Comparison of ENCODE assay signal across 12 cellular contexts in the genomic region with DNA sequence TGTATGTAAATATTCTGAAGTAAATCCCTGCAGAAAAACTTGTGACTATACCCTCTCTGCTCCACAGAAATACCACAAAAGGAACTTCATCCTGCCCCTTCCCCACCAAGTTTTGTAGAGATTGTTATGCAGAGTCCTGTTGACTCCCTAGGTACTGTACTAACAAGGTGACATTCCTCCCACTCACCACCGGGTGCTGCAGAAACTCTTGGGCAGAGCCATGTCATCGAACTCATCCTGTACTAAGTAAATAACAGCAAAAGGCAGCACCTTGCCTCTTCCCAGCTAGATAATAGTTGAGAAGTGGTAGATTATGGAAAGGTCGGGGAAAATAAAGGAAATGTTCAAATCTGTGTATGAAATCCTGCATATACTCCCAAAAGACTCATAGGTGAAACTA.
A peak's percentile ranks its signal among the peaks of the same experiment; 100 is the strongest.
DNase-seq lines count a peak whose midpoint lies in the region; ATAC-seq and TF ChIP-seq lines count a peak whose summit lies in the region.
"Had no signal": no experiment of that assay in that cellular context is flagged by ENCODE, and none has a peak within 500 bp of the region (broad histone marks: within the 10 kb centered on the region; RNA-seq: fewer than 3 reads in every experiment).

No MANE protein-coding gene starts in this region.

- ATAC-seq in GM21515 (IDR thresholded peaks at IDR 0.05; ENCODE audit: unreplicated experiment) = peak; percentile 67
- no peak for ATAC-seq in activated T-helper 17 cell treated with anti-CD3 and anti-CD28 coated beads, Interleukin-2, amount 50 U/mL, for 72 hours (replicated peaks)
- no peak for ATAC-seq in HG03439 (IDR thresholded peaks at IDR 0.05; ENCODE audit: unreplicated experiment)
- ATAC-seq in GM21360 (IDR thresholded peaks at IDR 0.05; ENCODE audit: unreplicated experiment) = no peak

- H3F3A ChIP-seq in Loucy (ENCODE audit: low read depth) = no peaks in the 10 kb centered on the region

- no peaks in the 10 kb centered on the region for H3K9me3 ChIP-seq in Loucy (ENCODE audit: insufficient read depth, low read depth, low read length)
- H3K9me3 ChIP-seq: transverse colon had no signal

- H3K4me3 ChIP-seq in Loucy (ENCODE audit: low read length, poor library complexity, severe bottlenecking) (no peak overlapping the region), choroid plexus epithelial cell (ENCODE audit: low read depth, low read length) (no peak overlapping the region)
- H3K4me3 ChIP-seq: transverse colon had no signal

- TF ChIP-seq CTCF in 22Rv1 (IDR thresholded peaks at IDR 0.05) (peak; percentile 44), Loucy (conservative IDR thresholded peaks at IDR 0.05; ENCODE audit: low read length) (peak; percentile 46), choroid plexus epithelial cell (conservative IDR thresholded peaks at IDR 0.05; ENCODE audit: low read depth, low read length) (no peak)

- H3K36me3 Mint-ChIP-seq in activated T-helper 17 cell treated with anti-CD3 and anti-CD28 coated beads, Interleukin-2, amount 50 U/mL, for 72 hours (ENCODE audit: low read depth) = no peaks in the 10 kb centered on the region

- H3K27me3 Mint-ChIP-seq in activated T-helper 17 cell treated with anti-CD3 and anti-CD28 coated beads, Interleukin-2, amount 50 U/mL, for 72 hours = no peaks in the 10 kb centered on the region
- H3K27me3 Mint-ChIP-seq: activated B cell treated with CpG ODN at 0.5 μM for 24 hours had no signal

- H3K27me3 ChIP-seq in Loucy (ENCODE audit: insufficient read depth, low read length, poor library complexity, severe bottlenecking) = no peaks in the 10 kb centered on the region
- H3K27me3 ChIP-seq: transverse colon had no signal

- no peaks in the 10 kb centered on the region for H4K20me1 ChIP-seq in Loucy (ENCODE audit: insufficient read depth, low read length, poor library complexity, severe bottlenecking)

- no peaks in the 10 kb centered on the region for H3K36me3 ChIP-seq in Loucy (ENCODE audit: insufficient read depth, low read length)
- H3K36me3 ChIP-seq: transverse colon had no signal

- H3K9me2 ChIP-seq in Loucy (replicated peaks; ENCODE audit: low read depth, low read length) = no peaks in the 10 kb centered on the region

- H3K4me1 ChIP-seq in Loucy (ENCODE audit: insufficient read depth, low read length, poor library complexity, severe bottlenecking) = no peaks in the 10 kb centered on the region
- H3K4me1 ChIP-seq: transverse colon had no signal

- H3K4me3 Mint-ChIP-seq in activated T-helper 17 cell treated with anti-CD3 and anti-CD28 coated beads, Interleukin-2, amount 50 U/mL, for 72 hours = no peak overlapping the region
- H3K4me3 Mint-ChIP-seq: activated B cell treated with CpG ODN at 0.5 μM for 24 hours had no signal

- H3K9ac ChIP-seq in Loucy (ENCODE audit: low read depth, low read length, poor library complexity, severe bottlenecking) = no peak overlapping the region

- no peaks in the 10 kb centered on the region for H3K4me1 Mint-ChIP-seq in activated T-helper 17 cell treated with anti-CD3 and anti-CD28 coated beads, Interleukin-2, amount 50 U/mL, for 72 hours
- H3K4me1 Mint-ChIP-seq: activated B cell treated with CpG ODN at 0.5 μM for 24 hours had no signal

- peaks cover 12% of the 10 kb centered on the region for H3K9me3 Mint-ChIP-seq in activated T-helper 17 cell treated with anti-CD3 and anti-CD28 coated beads, Interleukin-2, amount 50 U/mL, for 72 hours

- no peak overlapping the region for H3K27ac ChIP-seq in 22Rv1
- H3K27ac ChIP-seq: transverse colon had no signal

- no peak overlapping the region for H3K27ac Mint-ChIP-seq in activated T-helper 17 cell treated with anti-CD3 and anti-CD28 coated beads, Interleukin-2, amount 50 U/mL, for 72 hours
- H3K27ac Mint-ChIP-seq: activated B cell treated with CpG ODN at 0.5 μM for 24 hours had no signal

- H3K79me2 ChIP-seq in Loucy (ENCODE audit: insufficient read depth, low read length) = no peaks in the 10 kb centered on the region

- H2AFZ ChIP-seq in Loucy (ENCODE audit: low read length) = no peak overlapping the region

- no peak overlapping the region for H3K4me2 ChIP-seq in Loucy (ENCODE audit: low read depth, low read length, poor library complexity, severe bottlenecking)

- DNase-seq in choroid plexus epithelial cell (ENCODE audit: low read depth) = peak; percentile 0
- no peak for DNase-seq in cerebellar cortex (ENCODE audit: low spot score)
- DNase-seq: activated B cell treated with CpG ODN at 0.5 μM for 24 hours, GF-D8, retina, transverse colon had no signal
